Comparison of ENCODE assay signal across 12 cellular contexts in genomic region chr4:113147498-113148231, GRCh38.
DNase-seq lines count a peak whose midpoint lies in the region; ATAC-seq and TF ChIP-seq lines count a peak whose summit lies in the region.
"Had no signal": no experiment of that assay in that cellular context is flagged by ENCODE, and none has a peak within 500 bp of the region (broad histone marks: within the 10 kb centered on the region; RNA-seq: fewer than 3 reads in every experiment).

No MANE protein-coding gene starts in this region.

- H2AFZ ChIP-seq in osteoblast (ENCODE audit: low read length): peak overlapping the region; percentile 93

- H4K20me1 ChIP-seq in osteoblast (ENCODE audit: insufficient read depth, low read length): no peaks in the 10 kb centered on the region

- TF ChIP-seq CTCF in heart left ventricle (IDR thresholded peaks at IDR 0.05) (no peak), fibroblast of the aortic adventitia (IDR thresholded peaks at IDR 0.05; ENCODE audit: insufficient read depth, low read length) (no peak), osteoblast (IDR thresholded peaks at IDR 0.05; ENCODE audit: extremely low read depth, low read depth, low read length) (no peak)

- peaks cover 0 to 39% (median 7%) of the 10 kb centered on the region in 12 donors for H3K4me1 ChIP-seq in heart left ventricle
- peaks cover 7% of the 10 kb centered on the region for H3K4me1 ChIP-seq in osteoblast (ENCODE audit: insufficient read depth, low read length)
- peaks cover 0 to 3% of the 10 kb centered on the region in 2 donors for H3K4me1 ChIP-seq in aorta (ENCODE audit: control insufficient read depth in 1 of 2, insufficient read depth in 2 of 2, low read length in 2 of 2)
- H3K4me1 ChIP-seq: prostate gland had no signal

- intact Hi-C loops in heart left ventricle (cut with DNase I) (loop anchor here in 1 of 10 donors (5.0 kb wide), 1 partner anchor 35 kb away; no protein-coding TSS in a partner anchor), cardiac septum (cut with DNase I) (loop anchor here (5.0 kb wide), 2 partner anchors 35 kb away; no protein-coding TSS in a partner anchor), aorta (cut with DNase I) (no loop called here)

- DNase-seq in heart left ventricle (no peak), cardiac septum (ENCODE audit: low spot score) (no peak), fibroblast of the aortic adventitia (ENCODE audit: low read depth) (peak; percentile 11), osteoblast (ENCODE audit: insufficient read length, low spot score, missing footprints) (no peak), aorta (no peak)
- DNase-seq in activated CD4-positive, alpha-beta T cell treated with anti-CD3 and anti-CD28 coated beads for 48 hours: no peak
- DNase-seq: activated naive CD4-positive, alpha-beta T cell treated with Interleukin-2 at 50 U/mL for 16 hours; NCI-H2081; T-helper 17 cell had no signal

- TF ChIP-seq POLR2A in heart left ventricle (IDR thresholded peaks at IDR 0.05): no peak

- H3K79me2 ChIP-seq in osteoblast (ENCODE audit: insufficient read depth, low read length): no peaks in the 10 kb centered on the region

- no peaks in the 10 kb centered on the region for H3K36me3 ChIP-seq in heart left ventricle
- no peaks in the 10 kb centered on the region for H3K36me3 ChIP-seq in osteoblast (ENCODE audit: insufficient read depth, low read length)
- no peaks in the 10 kb centered on the region for H3K36me3 ChIP-seq in aorta (ENCODE audit: control insufficient read depth in 1 of 2, insufficient read depth in 2 of 2, low read length in 1 of 2)
- H3K36me3 ChIP-seq: prostate gland had no signal

- H3K4me3 ChIP-seq in heart left ventricle: peak overlapping the region in 10 of 12 donors; percentile 24 to 59 (median 50)
- H3K4me3 ChIP-seq in fibroblast of the aortic adventitia (ENCODE audit: low read depth, low read length): peak overlapping the region; percentile 57
- H3K4me3 ChIP-seq in osteoblast (ENCODE audit: insufficient read depth, low read length): no peak overlapping the region
- peak overlapping the region; percentile 77 to 94 for H3K4me3 ChIP-seq in aorta (ENCODE audit: low read length in 2 of 2)

- peak overlapping the region; percentile 91 for H3K4me2 ChIP-seq in osteoblast (ENCODE audit: insufficient read depth, low read length)

- no peaks in the 10 kb centered on the region for H3K9me3 ChIP-seq in heart left ventricle
- H3K9me3 ChIP-seq in osteoblast (ENCODE audit: low read depth, low read length): no peaks in the 10 kb centered on the region
- no peaks in the 10 kb centered on the region for H3K9me3 ChIP-seq in aorta (ENCODE audit: control insufficient read depth, low read length)
- H3K9me3 ChIP-seq: prostate gland had no signal

- peak in 2 of 4 donors; percentile 16 to 21 for ATAC-seq in heart left ventricle
- ATAC-seq in aorta (ENCODE audit: low FRiP score): no peak
- ATAC-seq in HG02571 (IDR thresholded peaks at IDR 0.05; ENCODE audit: unreplicated experiment): no peak
- ATAC-seq in GM21360 (IDR thresholded peaks at IDR 0.05; ENCODE audit: unreplicated experiment): no peak
- ATAC-seq: T-helper 17 cell had no signal

- no peaks in the 10 kb centered on the region for H3K27me3 ChIP-seq in heart left ventricle
- H3K27me3 ChIP-seq in osteoblast (ENCODE audit: insufficient read depth, low read length): no peaks in the 10 kb centered on the region
- H3K27me3 ChIP-seq in aorta (ENCODE audit: control insufficient read depth in 1 of 2, insufficient read depth in 2 of 2, low read length in 1 of 2): no peaks in the 10 kb centered on the region

- 19 to 40% (median 35%) methylated on average over 2 of the region's 2 CpGs for WGBS in heart left ventricle, 4 donors
- 13 to 25% methylated on average over 2 of the region's 2 CpGs for WGBS in aorta, 2 donors

- H3K27ac ChIP-seq in heart left ventricle: peak overlapping the region; percentile 52 to 92 (median 82)
- peak overlapping the region; percentile 50 for H3K27ac ChIP-seq in osteoblast (ENCODE audit: low read depth, low read length)
- H3K27ac ChIP-seq in aorta (ENCODE audit: low read depth in 1 of 2, low read length in 2 of 2): no peak overlapping the region
- H3K27ac ChIP-seq: prostate gland had no signal

Comparison
In these comparisons a context has a peak if more than half of its experiments do, and no peak if none do; other contexts are left out.
1. H3K27ac ChIP-seq: peak in heart left ventricle (12 of 12) and osteoblast (single experiment); none in aorta (0 of 2).